In the genomic region with DNA sequence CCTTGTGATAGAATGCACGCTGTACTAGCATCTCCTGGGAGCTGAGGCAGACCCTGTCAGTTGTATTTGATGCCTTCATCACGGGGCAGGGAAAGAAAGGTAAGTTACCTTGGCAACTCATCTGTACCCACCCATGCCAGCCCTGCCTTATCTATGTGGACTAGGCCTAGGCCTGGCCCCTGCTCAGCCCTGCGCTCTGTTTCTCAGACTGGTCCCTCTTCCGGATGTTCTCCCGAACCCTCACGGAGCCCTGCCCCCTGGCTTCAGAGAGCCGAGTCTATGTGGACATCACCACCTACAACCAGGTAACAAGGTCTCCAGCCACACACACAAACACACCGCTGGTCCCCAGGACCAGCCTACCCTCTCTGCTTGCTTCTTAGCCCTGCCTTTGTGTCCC, we compare ENCODE assay signal across 15 cellular contexts. TPM values are rescaled to one million over a fixed set of nuclear protein-coding genes. Genes with fewer than 3 reads are reported as not detected.
DNase-seq lines count a peak whose midpoint lies in the region; ATAC-seq and TF ChIP-seq lines count a peak whose summit lies in the region.
"Had no signal": no experiment of that assay in that cellular context is flagged by ENCODE, and none has a peak within 500 bp of the region (broad histone marks: within the 10 kb centered on the region; RNA-seq: fewer than 3 reads in every experiment).

No MANE protein-coding gene starts in this region.

- in situ Hi-C loops in mammary epithelial cell (cut with MboI; ENCODE audit: low sequenced_read_pairs in 2 of 2) = no loop called here

- WGBS in mammary epithelial cell (ENCODE audit: low coverage, missing lambda C conversion rate) = 99% methylated on average over 8 of the region's 8 CpGs

- TF ChIP-seq CTCF in OCI-LY1 (IDR thresholded peaks at IDR 0.05; ENCODE audit: low read length) (no peak), mammary epithelial cell (conservative IDR thresholded peaks at IDR 0.05 in 1 of 2, IDR thresholded peaks at IDR 0.05 in 1 of 2; ENCODE audit: extremely low read depth in 1 of 2, insufficient read depth in 1 of 2, low read depth in 1 of 2, low read length in 2 of 2) (no peak), lower lobe of right lung (IDR thresholded peaks at IDR 0.05) (no peak)

- H3K4me1 ChIP-seq in OCI-LY1 (ENCODE audit: insufficient read depth, low read length, severe bottlenecking) (peaks cover 44% of the 10 kb centered on the region), mammary epithelial cell (ENCODE audit: insufficient read depth, low read length) (peaks cover 17% of the 10 kb centered on the region), lower lobe of right lung (peaks cover 32% of the 10 kb centered on the region), subcutaneous abdominal adipose tissue (ENCODE audit: control insufficient read depth in 5 of 5, insufficient read depth in 5 of 5, low read length in 5 of 5) (peaks cover 4 to 34% (median 24%) of the 10 kb centered on the region in 5 donors)

- H3K9me3 ChIP-seq in OCI-LY1 (ENCODE audit: low read length) (no peaks in the 10 kb centered on the region), mammary epithelial cell (replicated peaks; ENCODE audit: insufficient read depth, low read length) (no peaks in the 10 kb centered on the region), lower lobe of right lung (no peaks in the 10 kb centered on the region), subcutaneous abdominal adipose tissue (ENCODE audit: control insufficient read depth in 5 of 5, low read length in 5 of 5) (no peaks in the 10 kb centered on the region)
- H3K9me3 ChIP-seq: Caco-2, testis had no signal

- dilution Hi-C loops in mammary epithelial cell (cut with HindIII; ENCODE audit: low sequenced_read_pairs) = no loop called here

- peak overlapping the region; percentile 17 for H3K4me3 ChIP-seq in OCI-LY1 (ENCODE audit: low read depth, low read length, poor library complexity, severe bottlenecking)
- H3K4me3 ChIP-seq in mammary epithelial cell (replicated peaks in 1 of 3; ENCODE audit: insufficient read depth in 1 of 3, low read depth in 2 of 3, low read length in 3 of 3) = no peak overlapping the region
- H3K4me3 ChIP-seq in lower lobe of right lung = no peak overlapping the region
- no peak overlapping the region for H3K4me3 ChIP-seq in subcutaneous abdominal adipose tissue (ENCODE audit: low read depth in 1 of 5, low read length in 5 of 5)
- H3K4me3 ChIP-seq: testis had no signal

- DNase-seq in mammary epithelial cell = no peak
- DNase-seq in lower lobe of right lung = no peak
- DNase-seq in NCI-H526 treated with DMSO at 0.1 percent for 48 hours (lab: John Stamatoyannopoulos, UW) = no peak
- DNase-seq in AG08395 (ENCODE audit: low spot score) = no peak
- DNase-seq: activated CD4-positive, alpha-beta T cell treated with anti-CD3 and anti-CD28 coated beads for 1 hour; Kasumi-1; NK-92 treated with Interleukin-12 subunit alpha and Interleukin-12 subunit beta, amount 100 ng/mL, for 24 hours; testis had no signal

- H3K79me2 ChIP-seq in OCI-LY1 (ENCODE audit: insufficient read depth, low read length) (peaks cover 14% of the 10 kb centered on the region), mammary epithelial cell (ENCODE audit: insufficient read depth, low read length) (peaks cover 29% of the 10 kb centered on the region)

- H2AFZ ChIP-seq in OCI-LY1 (ENCODE audit: low read length) = no peak overlapping the region
- no peak overlapping the region for H2AFZ ChIP-seq in mammary epithelial cell (ENCODE audit: low read depth, low read length)

- peak overlapping the region; percentile 99; the same call in 1 of the 2 replicates for H3K4me2 ChIP-seq in OCI-LY1 (ENCODE audit: low read length)
- H3K4me2 ChIP-seq in mammary epithelial cell (ENCODE audit: insufficient read depth, low read depth, low read length) = no peak overlapping the region

- H4K20me1 ChIP-seq in OCI-LY1 (ENCODE audit: insufficient read depth, low read length) = no peaks in the 10 kb centered on the region
- H4K20me1 ChIP-seq in mammary epithelial cell (ENCODE audit: insufficient read depth, low read length) = no peaks in the 10 kb centered on the region

- H3K27ac ChIP-seq in OCI-LY1 (ENCODE audit: low read depth, low read length, poor library complexity, severe bottlenecking) (peak overlapping the region; percentile 86), mammary epithelial cell (ENCODE audit: insufficient read depth, low read depth, low read length) (peak overlapping the region; percentile 36), lower lobe of right lung (peak overlapping the region; percentile 60), subcutaneous abdominal adipose tissue (ENCODE audit: low read depth, low read length) (peak overlapping the region; percentile 24)
- H3K27ac ChIP-seq: testis had no signal

- no TSS peak for BruUV-seq in mammary epithelial cell (replicated peaks; lab: Mats Ljungman, UMichigan)

- H3K36me3 ChIP-seq in OCI-LY1 (ENCODE audit: insufficient read depth, low read length) = peaks cover 55% of the 10 kb centered on the region
- H3K36me3 ChIP-seq in mammary epithelial cell (ENCODE audit: insufficient read depth, low read length) = peaks cover 19% of the 10 kb centered on the region
- H3K36me3 ChIP-seq in lower lobe of right lung = peaks cover 70% of the 10 kb centered on the region
- H3K36me3 ChIP-seq in subcutaneous abdominal adipose tissue (ENCODE audit: control insufficient read depth in 5 of 5, insufficient read depth in 5 of 5, low read length in 5 of 5) = peaks cover 17 to 65% (median 61%) of the 10 kb centered on the region in 5 donors

- H3K9me2 ChIP-seq in OCI-LY1 (ENCODE audit: low read depth, low read length) = no peaks in the 10 kb centered on the region

- no peaks in the 10 kb centered on the region for H3F3A ChIP-seq in OCI-LY1 (ENCODE audit: insufficient read depth, low read length)

- intact Hi-C loops in mammary epithelial cell (cut with micrococcal nuclease) = no loop called here
- intact Hi-C loops in lower lobe of right lung (cut with DNase I) = no loop called here

- TF ChIP-seq POLR2A in GM18505 (IDR thresholded peaks at IDR 0.05; ENCODE audit: borderline replicate concordance, extremely low read depth, insufficient read depth, insufficient read length) = no peak

- H3K9ac ChIP-seq in OCI-LY1 (ENCODE audit: low read length) = peak overlapping the region; percentile 30; the same call in 1 of the 2 replicates
- no peak overlapping the region for H3K9ac ChIP-seq in mammary epithelial cell (ENCODE audit: insufficient read depth, low read length)
- H3K9ac ChIP-seq in subcutaneous abdominal adipose tissue (ENCODE audit: low read length in 5 of 5) = no peak overlapping the region

- CTCF ChIA-PET in mammary epithelial cell (lab: Charles Lee; ENCODE audit: low non-redundant PET) = interaction anchor here (0.6 kb wide), 1 partner anchor 46 kb away, joined by 4 read pairs; no protein-coding TSS in a partner anchor

- ATAC-seq in lower lobe of right lung (no peak), GM18505 (IDR thresholded peaks at IDR 0.05; ENCODE audit: unreplicated experiment) (no peak), GM21786 (IDR thresholded peaks at IDR 0.05; ENCODE audit: unreplicated experiment) (no peak)

- H3K27me3 ChIP-seq in OCI-LY1 (ENCODE audit: insufficient read depth, low read length) = no peaks in the 10 kb centered on the region
- H3K27me3 ChIP-seq in mammary epithelial cell (ENCODE audit: insufficient read depth, low read length) = no peaks in the 10 kb centered on the region
- no peaks in the 10 kb centered on the region for H3K27me3 ChIP-seq in lower lobe of right lung (ENCODE audit: low read depth)
- no peaks in the 10 kb centered on the region for H3K27me3 ChIP-seq in subcutaneous abdominal adipose tissue (ENCODE audit: control insufficient read depth in 5 of 5, insufficient read depth in 4 of 5, low read length in 5 of 5)
- H3K27me3 ChIP-seq: testis had no signal

RNA-seq across cellular contexts. Expression of gene PIGT, which starts 4.2 kb away (rescaled TPM):
- 10 to 100 TPM; 31.0 to 69.2 TPM for total RNA-seq in mammary epithelial cell
- polyA plus RNA-seq in mammary epithelial cell = 41.8 TPM
- 100 TPM for polyA minus RNA-seq in mammary epithelial cell
- 78.7 TPM for total RNA-seq in lower lobe of right lung

RNA-seq across cellular contexts. Expression of gene DBNDD2, which starts 12.0 kb away (rescaled TPM):
- total RNA-seq in mammary epithelial cell (10 to 100 TPM in 1 of 2 donors, 1 to 10 TPM in 1; 8.3 to 13.8 TPM), lower lobe of right lung (82.2 TPM)
- 44.5 TPM for polyA plus RNA-seq in mammary epithelial cell
- polyA minus RNA-seq in mammary epithelial cell = 31.4 TPM

RNA-seq across cellular contexts. Expression of gene TP53TG5, which starts 42.0 kb away (rescaled TPM):
- not detected for total RNA-seq in mammary epithelial cell
- not detected for polyA plus RNA-seq in mammary epithelial cell
- polyA minus RNA-seq in mammary epithelial cell = not detected
- not detected for total RNA-seq in lower lobe of right lung
- total RNA-seq: bronchial epithelial cell, Caco-2 had no signal

RNA-seq across cellular contexts. Expression of gene WFDC2, which starts 49.4 kb away (rescaled TPM):
- total RNA-seq in mammary epithelial cell (1 to 10 TPM; 1.5 to 4.7 TPM), lower lobe of right lung (172 TPM)
- 13.6 TPM for polyA plus RNA-seq in mammary epithelial cell
- polyA minus RNA-seq in mammary epithelial cell = 30.0 TPM
- total RNA-seq: activated T-helper 1 cell treated with anti-CD3 and anti-CD28 coated beads, Interleukin-12 subunit alpha, Interleukin-12 subunit beta, Interleukin-2, Interleukin-4 antibody, amounts not matched to agents 30 ng/mL and 10 ng/mL and 1 ng/mL, durations not matched to agents 14 hours and 24 hours and 36 hours; bronchial epithelial cell had no signal

RNA-seq across cellular contexts. Expression of gene SYS1, which starts 57.2 kb away (rescaled TPM):
- total RNA-seq in mammary epithelial cell (10 to 100 TPM; 20.9 to 25.0 TPM), lower lobe of right lung (69.3 TPM)
- 35.1 TPM for polyA plus RNA-seq in mammary epithelial cell
- polyA minus RNA-seq in mammary epithelial cell = 40.9 TPM

Comparison
In these comparisons a context has a peak if more than half of its experiments do, and no peak if none do; other contexts are left out.
1. H3K27ac ChIP-seq: peak in every context shown above with its lines; median percentile 86 in OCI-LY1; 60 in lower lobe of right lung; 36 in mammary epithelial cell; 24 in subcutaneous abdominal adipose tissue.